ENCODE assay signal across 8 cellular contexts in the genomic region with DNA sequence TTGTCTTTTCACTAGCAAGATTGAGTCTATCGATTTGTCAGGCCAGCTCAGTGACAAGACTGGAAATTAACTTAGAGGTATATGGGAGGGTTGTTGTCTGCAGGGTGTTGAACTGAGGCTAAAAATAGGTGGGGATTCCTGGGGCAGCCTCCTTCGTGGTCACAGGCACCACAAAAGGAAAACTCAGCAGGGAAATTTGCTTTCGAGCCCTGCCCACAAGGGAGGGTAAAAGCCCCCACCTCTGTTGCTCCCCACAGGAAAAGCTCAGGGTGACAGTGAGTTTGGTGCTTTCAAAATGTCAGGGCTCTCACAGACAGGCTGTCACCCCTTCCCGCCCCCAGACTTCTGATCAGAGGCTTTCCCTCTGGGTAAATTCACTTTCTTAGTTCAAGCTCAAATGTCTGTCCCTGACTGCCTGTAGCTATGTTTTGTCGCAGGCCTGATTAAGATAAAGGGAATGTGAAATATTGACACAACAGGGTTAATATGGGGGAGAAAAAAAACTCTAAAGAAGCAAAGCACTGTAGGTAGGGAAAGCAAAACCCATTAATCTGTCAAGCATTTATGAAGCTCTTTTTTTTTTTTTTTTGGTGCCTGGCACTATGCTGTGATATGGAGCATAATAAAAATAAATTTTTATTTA. TPM values are rescaled to one million over a fixed set of nuclear protein-coding genes. Genes with fewer than 3 reads are reported as not detected.
DNase-seq lines count a peak whose midpoint lies in the region; ATAC-seq, FAIRE-seq and TF ChIP-seq lines count a peak whose summit lies in the region.

No MANE protein-coding gene starts in this region.

- no peaks in the 10 kb centered on the region for H3K79me2 ChIP-seq in PC-9 (ENCODE audit: low read depth)

- H3K4me3 ChIP-seq in small intestine (ENCODE audit: low read depth in 1 of 2, low read length in 2 of 2), result no peak overlapping the region
- H3K4me3 ChIP-seq in Caco-2 (ENCODE audit: low read depth, low read length), result no peak overlapping the region
- H3K4me3 ChIP-seq in PC-9, result no peak overlapping the region

- H3K36me3 Mint-ChIP-seq in Caco-2 (ENCODE audit: insufficient read depth, unreplicated experiment), result no peaks in the 10 kb centered on the region

- CTCF ChIA-PET in Caco-2 (lab: Charles Lee), result interaction anchor here (0.5 to 1.1 kb wide), 3 partner anchors 8 to 271 kb away, joined by 3 to 4 read pairs (median 4); partner anchors contain the start of gene NFKBIA
- CTCF ChIA-PET in PC-9 (lab: Charles Lee), result interaction anchor here (0.6 to 0.7 kb wide), 3 partner anchors 23 to 1095 kb away, joined by 3 to 8 read pairs (median 4); no protein-coding TSS in a partner anchor

- no peak overlapping the region for H3K4me2 ChIP-seq in PC-9

- no peaks in the 10 kb centered on the region for H4K20me1 ChIP-seq in PC-9 (ENCODE audit: insufficient read depth)

- H3K9me3 ChIP-seq in small intestine (ENCODE audit: control insufficient read depth, low read depth) (no peaks in the 10 kb centered on the region), Caco-2 (no peaks in the 10 kb centered on the region), PC-9 (ENCODE audit: insufficient read depth, low read depth) (no peaks in the 10 kb centered on the region)

- H3K4me1 ChIP-seq in small intestine (ENCODE audit: control insufficient read depth in 2 of 2, insufficient read depth in 1 of 2, low read depth in 1 of 2, low read length in 1 of 2) (no peaks in the 10 kb centered on the region), Caco-2 (no peaks in the 10 kb centered on the region), PC-9 (replicated peaks; ENCODE audit: insufficient read depth) (no peaks in the 10 kb centered on the region)

- H3K9me3 Mint-ChIP-seq in Caco-2 (ENCODE audit: unreplicated experiment), result no peaks in the 10 kb centered on the region

- POLR2A ChIA-PET in Caco-2 (lab: Charles Lee), result no interaction called here
- POLR2A ChIA-PET in PC-9 (lab: Charles Lee; ENCODE audit: unreplicated experiment), result interaction anchor here (0.5 kb wide), 1 partner anchor 371 kb away, joined by 4 read pairs; no protein-coding TSS in a partner anchor

- 48 to 53% (median 51%) methylated on average over 5 of the region's 5 CpGs for WGBS in small intestine, 3 donors

- no peaks in the 10 kb centered on the region for H3K27me3 Mint-ChIP-seq in Caco-2 (ENCODE audit: insufficient read depth, unreplicated experiment)

- H3K9me2 ChIP-seq in PC-9 (ENCODE audit: insufficient read depth), result no peaks in the 10 kb centered on the region

- TF ChIP-seq CTCF in Caco-2 (IDR thresholded peaks at IDR 0.05; ENCODE audit: insufficient read depth in 1 of 2, low read depth in 1 of 2, low read length in 1 of 2, severe bottlenecking in 1 of 2, unreplicated experiment in 1 of 2), result no peak
- no peak for TF ChIP-seq CTCF in PC-9 (conservative IDR thresholded peaks at IDR 0.05)

- H3K4me1 Mint-ChIP-seq in Caco-2 (ENCODE audit: low read depth, unreplicated experiment), result peaks cover 8% of the 10 kb centered on the region

- DNase-seq in activated CD8-positive, alpha-beta memory T cell treated with anti-CD3 and anti-CD28 coated beads for 24 hours, result peak; percentile 85
- DNase-seq in small intestine, result no peak
- no peak for DNase-seq in Caco-2
- DNase-seq in NCI-H526 (lab: John Stamatoyannopoulos, UW), result no peak
- DNase-seq in DMS153 treated with DMSO at 0.1 percent for 48 hours (lab: John Stamatoyannopoulos, UW; ENCODE audit: unreplicated experiment), result no peak
- no peak for DNase-seq in PC-9

- intact Hi-C loops in Caco-2 (cut with micrococcal nuclease; ENCODE audit: unreplicated experiment) (loop anchor here (10.0 kb wide), 1 partner anchor 741 kb away; no protein-coding TSS in a partner anchor), PC-9 (cut with micrococcal nuclease; ENCODE audit: unreplicated experiment) (no loop called here)

- no peaks in the 10 kb centered on the region for H3F3A ChIP-seq in PC-9 (ENCODE audit: insufficient read depth, low read depth)

- H3K27ac ChIP-seq in small intestine (ENCODE audit: low read depth in 1 of 2, low read length in 1 of 2), result peak overlapping the region; percentile 6 to 55
- no peak overlapping the region for H3K27ac ChIP-seq in PC-9

- H3K4me3 Mint-ChIP-seq in Caco-2 (ENCODE audit: unreplicated experiment), result no peak overlapping the region

- BruUV-seq in Caco-2 (replicated peaks; lab: Mats Ljungman, UMichigan), result no TSS peak
- no TSS peak for BruUV-seq in PC-9 (replicated peaks; lab: Mats Ljungman, UMichigan)

- FAIRE-seq in small intestine (lab: Jason Lieb, UNC), result no peak

- H3K27me3 ChIP-seq in small intestine (ENCODE audit: control insufficient read depth in 2 of 2, insufficient read depth in 2 of 2, low read length in 2 of 2), result no peaks in the 10 kb centered on the region
- H3K27me3 ChIP-seq in Caco-2 (replicated peaks; ENCODE audit: control insufficient read depth, insufficient read depth, low read length), result no peaks in the 10 kb centered on the region
- H3K27me3 ChIP-seq in PC-9 (ENCODE audit: insufficient read depth, low read depth), result no peaks in the 10 kb centered on the region

- no peak overlapping the region for H2AFZ ChIP-seq in PC-9

- ATAC-seq in GM18873 (IDR thresholded peaks at IDR 0.05; ENCODE audit: low FRiP score, unreplicated experiment) (peak; percentile 45), HG02973 (IDR thresholded peaks at IDR 0.05; ENCODE audit: unreplicated experiment) (peak; percentile 32)

- no peaks in the 10 kb centered on the region for H3K36me3 ChIP-seq in small intestine (ENCODE audit: control insufficient read depth in 2 of 2, insufficient read depth in 2 of 2, low read length in 2 of 2)
- H3K36me3 ChIP-seq in Caco-2 (ENCODE audit: control insufficient read depth, insufficient read depth, low read length), result no peaks in the 10 kb centered on the region
- H3K36me3 ChIP-seq in PC-9 (ENCODE audit: low read depth), result no peaks in the 10 kb centered on the region

- H3K27ac Mint-ChIP-seq in Caco-2 (ENCODE audit: unreplicated experiment), result no peak overlapping the region

RNA-seq across cellular contexts. Expression of gene NFKBIA, which starts 11.7 kb away (rescaled TPM):
- polyA plus RNA-seq in small intestine, result 100 to 1,000 TPM; 108 to 173 (median 133) TPM
- total RNA-seq in Caco-2 (2022) (33.4 and 39.9 TPM in 2 replicates), PC-9 (2021) (30.2 and 34.8 TPM in 2 replicates)
